Comparison of ENCODE assay signal across 28 cellular contexts in genomic region chr2:191402966-191403565, GRCh38.
"Had no signal": no experiment of that assay in that cellular context is flagged by ENCODE, and none has a peak within 500 bp of the region (broad histone marks: within the 10 kb centered on the region; RNA-seq: fewer than 3 reads in every experiment).

No MANE protein-coding gene starts in this region.

- H3K27ac Mint-ChIP-seq: activated CD4-positive, alpha-beta memory T cell treated with anti-CD3 and anti-CD28 coated beads for 36 hours; activated CD4-positive, alpha-beta T cell treated with anti-CD3 and anti-CD28 coated beads for 36 hours; activated CD4-positive, alpha-beta T cell treated with anti-CD3 and anti-CD28 coated beads, Interleukin-2, amount 10 ng/mL, durations not matched to agents 24 days and 14 days; activated CD8-positive, alpha-beta memory T cell treated with anti-CD3 and anti-CD28 coated beads, Interleukin-2, amount 10 ng/mL, durations not matched to agents 7 days and 5 days; activated CD8-positive, alpha-beta T cell treated with anti-CD3 and anti-CD28 coated beads, Interleukin-2, amount 10 ng/mL, durations not matched to agents 7 days and 5 days; activated naive CD4-positive, alpha-beta T cell treated with anti-CD3 and anti-CD28 coated beads for 36 hours; activated naive CD4-positive, alpha-beta T cell treated with anti-CD3 and anti-CD28 coated beads, Interleukin-2, amount 50 U/mL, for 72 hours; activated naive CD8-positive, alpha-beta T cell treated with anti-CD3 and anti-CD28 coated beads, Interleukin-2, amount 10 ng/mL, durations not matched to agents 7 days and 5 days; activated T-helper 1 cell treated with anti-CD3 and anti-CD28 coated beads, Interleukin-12 subunit alpha, Interleukin-12 subunit beta, Interleukin-2, Interleukin-4 antibody, amounts not matched to agents 30 ng/mL and 10 ng/mL and 1 ng/mL, durations not matched to agents 14 hours and 24 hours and 36 hours; activated T-helper 2 cell treated with anti-CD3 and anti-CD28 coated beads, Interferon-gamma antibody, Interleukin-2, Interleukin-4, amounts not matched to agents 10 μg/mL and 5 μg/mL and 100 μg/mL, durations not matched to agents 14 hours and 24 hours and 36 hours; dendritic cell treated with granulocyte-macrophage colony-stimulating factor and Interleukin-4, amounts not matched to agents 40 ng/mL and 50 ng/mL, for 4 days had no signal

- H3K4me3 ChIP-seq: ascending aorta, coronary artery, dorsolateral prefrontal cortex, esophagus squamous epithelium, gastroesophageal sphincter had no signal

- H3K27me3 ChIP-seq: ascending aorta, brain microvascular endothelial cell, dorsolateral prefrontal cortex, esophagus squamous epithelium, gastroesophageal sphincter had no signal

- H3K27ac ChIP-seq: ascending aorta, brain microvascular endothelial cell, coronary artery, dorsolateral prefrontal cortex, epithelial cell of prostate, esophagus squamous epithelium, gastroesophageal sphincter had no signal

- H3K36me3 Mint-ChIP-seq: activated CD4-positive, alpha-beta memory T cell treated with anti-CD3 and anti-CD28 coated beads for 36 hours; activated CD8-positive, alpha-beta memory T cell treated with anti-CD3 and anti-CD28 coated beads, Interleukin-2, amount 10 ng/mL, durations not matched to agents 7 days and 5 days; activated naive CD4-positive, alpha-beta T cell treated with anti-CD3 and anti-CD28 coated beads, Interleukin-2, amount 50 U/mL, for 72 hours; activated naive CD8-positive, alpha-beta T cell treated with anti-CD3 and anti-CD28 coated beads, Interleukin-2, amount 10 ng/mL, durations not matched to agents 7 days and 5 days had no signal

- H3K4me3 Mint-ChIP-seq: activated CD4-positive, alpha-beta memory T cell treated with anti-CD3 and anti-CD28 coated beads for 36 hours; activated CD4-positive, alpha-beta T cell treated with anti-CD3 and anti-CD28 coated beads for 36 hours; activated CD4-positive, alpha-beta T cell treated with anti-CD3 and anti-CD28 coated beads, Interleukin-2, amount 10 ng/mL, durations not matched to agents 24 days and 14 days; activated CD8-positive, alpha-beta memory T cell treated with anti-CD3 and anti-CD28 coated beads, Interleukin-2, amount 10 ng/mL, durations not matched to agents 7 days and 5 days; activated CD8-positive, alpha-beta T cell treated with anti-CD3 and anti-CD28 coated beads, Interleukin-2, amount 10 ng/mL, durations not matched to agents 7 days and 5 days; activated naive CD4-positive, alpha-beta T cell treated with anti-CD3 and anti-CD28 coated beads for 36 hours; activated naive CD8-positive, alpha-beta T cell treated with anti-CD3 and anti-CD28 coated beads, Interleukin-2, amount 10 ng/mL, durations not matched to agents 7 days and 5 days; activated T-helper 1 cell treated with anti-CD3 and anti-CD28 coated beads, Interleukin-12 subunit alpha, Interleukin-12 subunit beta, Interleukin-2, Interleukin-4 antibody, amounts not matched to agents 30 ng/mL and 10 ng/mL and 1 ng/mL, durations not matched to agents 14 hours and 24 hours and 36 hours; central memory CD8-positive, alpha-beta T cell; dendritic cell treated with granulocyte-macrophage colony-stimulating factor and Interleukin-4, amounts not matched to agents 40 ng/mL and 50 ng/mL, for 4 days had no signal

- H3K4me1 Mint-ChIP-seq: activated CD4-positive, alpha-beta T cell treated with anti-CD3 and anti-CD28 coated beads for 36 hours; central memory CD8-positive, alpha-beta T cell had no signal

- H3K4me1 ChIP-seq: esophagus squamous epithelium, gastroesophageal sphincter had no signal

- DNase-seq: activated CD4-positive, alpha-beta memory T cell treated with anti-CD3 and anti-CD28 coated beads for 36 hours; activated CD4-positive, alpha-beta T cell treated with anti-CD3 and anti-CD28 coated beads for 36 hours; activated CD4-positive, alpha-beta T cell treated with anti-CD3 and anti-CD28 coated beads, Interleukin-2, amount 10 ng/mL, durations not matched to agents 24 days and 14 days; activated CD4-positive, CD25-positive, alpha-beta regulatory T cell; activated CD4-positive, CD25-positive, alpha-beta regulatory T cell treated with anti-CD3 and anti-CD28 coated beads, Interleukin-2, amount 50 U/mL, for 72 hours; activated CD8-positive, alpha-beta memory T cell treated with anti-CD3 and anti-CD28 coated beads, Interleukin-2, amount 10 ng/mL, durations not matched to agents 7 days and 5 days; activated CD8-positive, alpha-beta memory T cell treated with anti-CD3 and anti-CD28 coated beads, Interleukin-2, amount 50 U/mL, for 4 hours; activated CD8-positive, alpha-beta T cell treated with anti-CD3 and anti-CD28 coated beads, Interleukin-2, amount 10 ng/mL, durations not matched to agents 7 days and 5 days; activated effector memory CD4-positive, alpha-beta T cell treated with anti-CD3 and anti-CD28 coated beads, Interleukin-2, amount 50 U/mL, for 16 hours; activated naive CD4-positive, alpha-beta T cell treated with anti-CD3 and anti-CD28 coated beads for 36 hours; activated naive CD8-positive, alpha-beta T cell treated with anti-CD3 and anti-CD28 coated beads, Interleukin-2, amount 10 ng/mL, durations not matched to agents 7 days and 5 days; activated T-cell treated with anti-CD3 and anti-CD28 coated beads, Interleukin-2, amount 50 U/mL, for 1 hour; activated T-cell treated with anti-CD3 and anti-CD28 coated beads, Interleukin-2, amount 50 U/mL, for 48 hours; brain microvascular endothelial cell; dorsolateral prefrontal cortex; effector CD8-positive, alpha-beta T cell; esophagus squamous epithelium; foreskin melanocyte; T-helper 2 cell had no signal

- H3K9me3 ChIP-seq: ascending aorta, esophagus squamous epithelium, gastroesophageal sphincter had no signal

- ATAC-seq: activated CD4-positive, alpha-beta T cell treated with anti-CD3 and anti-CD28 coated beads for 36 hours; activated CD8-positive, alpha-beta memory T cell treated with anti-CD3 and anti-CD28 coated beads, Interleukin-2, amount 10 ng/mL, durations not matched to agents 7 days and 5 days; activated CD8-positive, alpha-beta T cell treated with anti-CD3 and anti-CD28 coated beads, Interleukin-2, amount 10 ng/mL, durations not matched to agents 7 days and 5 days; activated naive CD4-positive, alpha-beta T cell treated with anti-CD3 and anti-CD28 coated beads, Interleukin-2, amount 50 U/mL, for 72 hours; gastroesophageal sphincter had no signal

- H3K27me3 Mint-ChIP-seq: activated CD4-positive, alpha-beta memory T cell treated with anti-CD3 and anti-CD28 coated beads for 36 hours; activated CD4-positive, alpha-beta T cell treated with anti-CD3 and anti-CD28 coated beads for 36 hours; activated CD4-positive, alpha-beta T cell treated with anti-CD3 and anti-CD28 coated beads, Interleukin-2, amount 10 ng/mL, durations not matched to agents 24 days and 14 days; activated naive CD8-positive, alpha-beta T cell treated with anti-CD3 and anti-CD28 coated beads, Interleukin-2, amount 10 ng/mL, durations not matched to agents 7 days and 5 days; central memory CD8-positive, alpha-beta T cell; dendritic cell treated with granulocyte-macrophage colony-stimulating factor and Interleukin-4, amounts not matched to agents 40 ng/mL and 50 ng/mL, for 4 days had no signal

- H3K9me3 Mint-ChIP-seq: activated CD4-positive, alpha-beta memory T cell treated with anti-CD3 and anti-CD28 coated beads for 36 hours; activated CD4-positive, alpha-beta T cell treated with anti-CD3 and anti-CD28 coated beads, Interleukin-2, amount 10 ng/mL, durations not matched to agents 24 days and 14 days; activated naive CD4-positive, alpha-beta T cell treated with anti-CD3 and anti-CD28 coated beads for 36 hours; activated naive CD4-positive, alpha-beta T cell treated with anti-CD3 and anti-CD28 coated beads, Interleukin-2, amount 50 U/mL, for 72 hours; activated naive CD8-positive, alpha-beta T cell treated with anti-CD3 and anti-CD28 coated beads, Interleukin-2, amount 10 ng/mL, durations not matched to agents 7 days and 5 days; activated T-helper 1 cell treated with anti-CD3 and anti-CD28 coated beads, Interleukin-12 subunit alpha, Interleukin-12 subunit beta, Interleukin-2, Interleukin-4 antibody, amounts not matched to agents 30 ng/mL and 10 ng/mL and 1 ng/mL, durations not matched to agents 14 hours and 24 hours and 36 hours; activated T-helper 2 cell treated with anti-CD3 and anti-CD28 coated beads, Interferon-gamma antibody, Interleukin-2, Interleukin-4, amounts not matched to agents 10 μg/mL and 5 μg/mL and 100 μg/mL, durations not matched to agents 14 hours and 24 hours and 36 hours; central memory CD8-positive, alpha-beta T cell; dendritic cell treated with granulocyte-macrophage colony-stimulating factor and Interleukin-4, amounts not matched to agents 40 ng/mL and 50 ng/mL, for 4 days had no signal
